Comparison of ENCODE assay signal across 10 cellular contexts in genomic region chr13:110538632-110539031, GRCh38. TPM values are rescaled to one million over a fixed set of nuclear protein-coding genes. Genes with fewer than 3 reads are reported as not detected.
DNase-seq lines count a peak whose midpoint lies in the region; ATAC-seq, FAIRE-seq and TF ChIP-seq lines count a peak whose summit lies in the region.
"Had no signal": no experiment of that assay in that cellular context is flagged by ENCODE, and none has a peak within 500 bp of the region (broad histone marks: within the 10 kb centered on the region; RNA-seq: fewer than 3 reads in every experiment).

No MANE protein-coding gene starts in this region.

- H4K20me1 ChIP-seq in SK-N-SH (ENCODE audit: insufficient read depth) = no peaks in the 10 kb centered on the region

- H3K79me2 ChIP-seq in SK-N-SH (ENCODE audit: insufficient read depth) = no peaks in the 10 kb centered on the region

- TF ChIP-seq EP300 in SK-N-SH (IDR thresholded peaks at IDR 0.05; ENCODE audit: borderline replicate concordance in 1 of 2, low read depth in 1 of 2, low read length in 1 of 2) = no peak
- TF ChIP-seq EP300 in esophagus muscularis mucosa (IDR thresholded peaks at IDR 0.05) = no peak

- no peak overlapping the region for H3K4me2 ChIP-seq in SK-N-SH

- FAIRE-seq in GM12892 (lab: Jason Lieb, UNC) (peak; percentile 78), pancreas (lab: Jason Lieb, UNC) (no peak)

- TF ChIP-seq POLR2A in GM12892 (IDR thresholded peaks at IDR 0.05; ENCODE audit: low read depth, low read length) = no peak
- TF ChIP-seq POLR2A in esophagus muscularis mucosa (IDR thresholded peaks at IDR 0.05; ENCODE audit: low read depth) = no peak

- H3K36me3 ChIP-seq in pancreas (no peaks in the 10 kb centered on the region), SK-N-SH (replicated peaks in 1 of 2; ENCODE audit: control insufficient read depth in 1 of 2, insufficient read depth in 2 of 2, low read length in 1 of 2) (no peaks in the 10 kb centered on the region), esophagus muscularis mucosa (no peaks in the 10 kb centered on the region)

- H3K27ac ChIP-seq in coronary artery = peak overlapping the region; percentile 68 to 80
- H3K27ac ChIP-seq in pancreas = peak overlapping the region in 3 of 4 donors; percentile 33 to 62 (median 43)
- no peak overlapping the region for H3K27ac ChIP-seq in SK-N-SH (ENCODE audit: low read depth in 2 of 2, low read length in 1 of 2)
- peak overlapping the region in 2 of 4 donors; percentile 4 to 15 for H3K27ac ChIP-seq in esophagus muscularis mucosa (replicated peaks in 1 of 4)

- no peaks in the 10 kb centered on the region for H3K9me2 ChIP-seq in SK-N-SH

- 14 to 16% methylated on average over 5 of the region's 5 CpGs for WGBS in pancreas, 2 donors
- WGBS in SK-N-SH (ENCODE audit: low lambda C conversion rate) = 80% methylated on average over 5 of the region's 5 CpGs
- WGBS in esophagus muscularis mucosa = 32% methylated on average over 5 of the region's 5 CpGs

- CTCF ChIA-PET in SK-N-SH (lab: Yijun Ruan, JAX) = interaction anchor here (1.3 kb wide), 1 partner anchor 83 kb away, joined by 3 read pairs; no protein-coding TSS in a partner anchor

- no peak for DNase-seq in GM12892 (ENCODE audit: insufficient read length)
- no peak for DNase-seq in coronary artery (ENCODE audit: low spot score)
- peak in 4 of 6 donors; percentile 50 to 80 (median 69) for DNase-seq in pancreas
- DNase-seq in SK-N-SH = no peak
- no peak for DNase-seq in esophagus muscularis mucosa (ENCODE audit: extremely low spot score)
- DNase-seq in SW480 (ENCODE audit: low spot score) = no peak
- DNase-seq: Calu3, cerebellar nuclear complex had no signal

- no peak for TF ChIP-seq RAD21 in SK-N-SH (IDR thresholded peaks at IDR 0.05; ENCODE audit: low read length)

- H3K9ac ChIP-seq in SK-N-SH = no peak overlapping the region

- TF ChIP-seq CTCF in coronary artery (IDR thresholded peaks at IDR 0.05) (no peak), pancreas (IDR thresholded peaks at IDR 0.05) (no peak), SK-N-SH (IDR thresholded peaks at IDR 0.05) (no peak), esophagus muscularis mucosa (IDR thresholded peaks at IDR 0.05) (no peak)

- ATAC-seq in HG02885 (IDR thresholded peaks at IDR 0.05; ENCODE audit: poor library complexity, unreplicated experiment) (peak; percentile 43), pancreas (peak; percentile 72 to 85 (median 80)), HG02588 (IDR thresholded peaks at IDR 0.05; ENCODE audit: unreplicated experiment) (no peak)

- no peaks in the 10 kb centered on the region for H3K9me3 ChIP-seq in pancreas
- H3K9me3 ChIP-seq in SK-N-SH = no peaks in the 10 kb centered on the region
- no peaks in the 10 kb centered on the region for H3K9me3 ChIP-seq in esophagus muscularis mucosa

- intact Hi-C loops in pancreas (cut with DNase I) (no loop called here), esophagus muscularis mucosa (cut with DNase I) (no loop called here)

- H2AFZ ChIP-seq in SK-N-SH (ENCODE audit: low read depth) = no peak overlapping the region

- H3K4me3 ChIP-seq in coronary artery = peak overlapping the region; percentile 44
- H3K4me3 ChIP-seq in pancreas = no peak overlapping the region
- H3K4me3 ChIP-seq in SK-N-SH (ENCODE audit: low read depth in 2 of 2, low read length in 1 of 2) = no peak overlapping the region
- H3K4me3 ChIP-seq in esophagus muscularis mucosa = no peak overlapping the region

- no peaks in the 10 kb centered on the region for H3K27me3 ChIP-seq in pancreas
- no peaks in the 10 kb centered on the region for H3K27me3 ChIP-seq in SK-N-SH (ENCODE audit: insufficient read depth)
- H3K27me3 ChIP-seq in esophagus muscularis mucosa = no peaks in the 10 kb centered on the region

- H3F3A ChIP-seq in SK-N-SH (replicated peaks; ENCODE audit: insufficient read depth) = peaks cover 2% of the 10 kb centered on the region

- peaks cover 37 to 55% (median 50%) of the 10 kb centered on the region in 3 donors for H3K4me1 ChIP-seq in pancreas
- H3K4me1 ChIP-seq in SK-N-SH (ENCODE audit: control insufficient read depth in 1 of 2, insufficient read depth in 2 of 2, low read depth in 1 of 2, low read length in 1 of 2) = peaks cover 0 to 18% of the 10 kb centered on the region in 2 experiments; a peak in 1 of 4 replicates
- peaks cover 44 to 63% (median 48%) of the 10 kb centered on the region in 4 donors for H3K4me1 ChIP-seq in esophagus muscularis mucosa

- POLR2A ChIA-PET in SK-N-SH (lab: Yijun Ruan, JAX) = no interaction called here

TF ChIP-seq in SK-N-SH, 30 proteins besides CTCF, POLR2A, EP300 and RAD21:
- no peak for TF ChIP-seq SIN3A (IDR thresholded peaks at IDR 0.05; ENCODE audit: borderline replicate concordance, low read depth, low read length)
- TF ChIP-seq IRF3 (IDR thresholded peaks at IDR 0.05; ENCODE audit: low read depth, low read length) = no peak
- no peak for TF ChIP-seq NFIC (IDR thresholded peaks at IDR 0.05; ENCODE audit: borderline replicate concordance)
- no peak for TF ChIP-seq ELF1 (IDR thresholded peaks at IDR 0.05)
- no peak for TF ChIP-seq SMC3 (IDR thresholded peaks at IDR 0.05; ENCODE audit: low read depth, low read length)
- TF ChIP-seq MEF2A (IDR thresholded peaks at IDR 0.05; ENCODE audit: borderline replicate concordance, low read depth) = no peak
- TF ChIP-seq EZH2phosphoT487 (IDR thresholded peaks at IDR 0.05; ENCODE audit: borderline replicate concordance, low read depth) = no peak
- no peak for TF ChIP-seq RFX5 (IDR thresholded peaks at IDR 0.05; ENCODE audit: low read length)
- TF ChIP-seq NRF1 (IDR thresholded peaks at IDR 0.05; ENCODE audit: low read depth, low read length) = no peak
- no peak for TF ChIP-seq GATA2 (CRISPR knock-in tag; IDR thresholded peaks at IDR 0.05)

RNA-seq across cellular contexts. Expression of gene RAB20, which starts 22.9 kb away (rescaled TPM):
- 20.3 TPM for polyA plus RNA-seq in GM12892 (2012; ENCODE audit: missing spikeins)
- 10 to 100 TPM in 5 of 6 donors, 1 to 10 TPM in 1; 9.3 to 23.1 (median 14.2) TPM for total RNA-seq in pancreas
- 10 to 100 TPM; 10.9 to 23.6 TPM for polyA plus RNA-seq in pancreas
- 4.9 and 5.2 TPM in 2 replicates for polyA plus RNA-seq in SK-N-SH (2012; rRNA removed)
- polyA plus RNA-seq in SK-N-SH (2012; cell fraction: cytosol; rRNA removed) = 4.8 and 5.3 TPM in 2 replicates
- 2.7 and 3.6 TPM in 2 replicates for polyA plus RNA-seq in SK-N-SH (2012; cell fraction: nucleus; rRNA removed)
- 10 to 100 TPM; 10.9 to 40.6 (median 15.4) TPM for total RNA-seq in esophagus muscularis mucosa

Comparison
In these comparisons a context has a peak if more than half of its experiments do, and no peak if none do; other contexts are left out.
1. DNase-seq: peak in pancreas (4 of 6); none in GM12892 (single experiment), coronary artery (single experiment), SK-N-SH (single experiment), esophagus muscularis mucosa (single experiment) and SW480 (single experiment).
2. H3K27ac ChIP-seq: peak in coronary artery (2 of 2) and pancreas (3 of 4); none in SK-N-SH (0 of 2).